In genomic region chr15:95266481-95267061, GRCh38 we compare ENCODE assay signal across 19 cellular contexts.
DNase-seq lines count a peak whose midpoint lies in the region; ATAC-seq and TF ChIP-seq lines count a peak whose summit lies in the region.
"Had no signal": no experiment of that assay in that cellular context is flagged by ENCODE, and none has a peak within 500 bp of the region (broad histone marks: within the 10 kb centered on the region; RNA-seq: fewer than 3 reads in every experiment).

No MANE protein-coding gene starts in this region.

- H3K27me3 ChIP-seq in ascending aorta (no peaks in the 10 kb centered on the region), sigmoid colon (no peaks in the 10 kb centered on the region)
- H3K27me3 ChIP-seq: brain microvascular endothelial cell had no signal

- H3K27ac Mint-ChIP-seq in stimulated activated effector memory CD8-positive, alpha-beta T cell treated with anti-CD3 and anti-CD28 coated beads, Interleukin-12 subunit alpha, Interleukin-12 subunit beta, amount 100 ng/mL, for 72 hours = no peak overlapping the region
- H3K27ac Mint-ChIP-seq: effector memory CD8-positive, alpha-beta T cell; progenitor cell of endocrine pancreas had no signal

- 60 to 65% methylated on average over 7 of the region's 7 CpGs for WGBS in sigmoid colon, 2 donors

- TF ChIP-seq POLR2A in sigmoid colon (IDR thresholded peaks at IDR 0.05) = no peak

- TF ChIP-seq EP300 in sigmoid colon (IDR thresholded peaks at IDR 0.05) = no peak

- H3K9me3 ChIP-seq in ascending aorta (no peaks in the 10 kb centered on the region), sigmoid colon (no peaks in the 10 kb centered on the region)

- no peak overlapping the region for H3K4me3 Mint-ChIP-seq in stimulated activated effector memory CD8-positive, alpha-beta T cell treated with anti-CD3 and anti-CD28 coated beads, Interleukin-12 subunit alpha, Interleukin-12 subunit beta, amount 100 ng/mL, for 72 hours
- H3K4me3 Mint-ChIP-seq: effector memory CD8-positive, alpha-beta T cell had no signal

- H3K27ac ChIP-seq in ascending aorta = peak overlapping the region; percentile 82 to 90
- peak overlapping the region; percentile 50 to 76 (median 64) for H3K27ac ChIP-seq in sigmoid colon
- H3K27ac ChIP-seq: brain microvascular endothelial cell, VCaP had no signal

- H3K4me1 Mint-ChIP-seq in stimulated activated effector memory CD8-positive, alpha-beta T cell treated with anti-CD3 and anti-CD28 coated beads, Interleukin-12 subunit alpha, Interleukin-12 subunit beta, amount 100 ng/mL, for 72 hours = no peaks in the 10 kb centered on the region

- H3K36me3 ChIP-seq in ascending aorta (no peaks in the 10 kb centered on the region), sigmoid colon (no peaks in the 10 kb centered on the region)
- H3K36me3 ChIP-seq: brain microvascular endothelial cell had no signal

- intact Hi-C loops in ascending aorta (cut with DNase I) (loop anchor here (5.0 to 10.0 kb wide), 8 partner anchors 146 to 608 kb away; no protein-coding TSS in a partner anchor), left cardiac atrium (cut with DNase I) (loop anchor here in 1 of 2 donors (10.0 kb wide), 1 partner anchor 1058 kb away; no protein-coding TSS in a partner anchor), sigmoid colon (cut with DNase I) (loop anchor here (5.0 kb wide), 1 partner anchor 1061 kb away; no protein-coding TSS in a partner anchor)

- H3K9me3 Mint-ChIP-seq in stimulated activated effector memory CD8-positive, alpha-beta T cell treated with anti-CD3 and anti-CD28 coated beads, Interleukin-12 subunit alpha, Interleukin-12 subunit beta, amount 100 ng/mL, for 72 hours = no peaks in the 10 kb centered on the region

- DNase-seq in AG09309 (ENCODE audit: low read depth) (peak; percentile 77), ascending aorta (ENCODE audit: low spot score in 2 of 2) (peak in 1 of 2 donors; percentile 68), left cardiac atrium (no peak), sigmoid colon (peak; percentile 84), AG08395 (ENCODE audit: low spot score) (no peak)
- no peak for DNase-seq in stimulated activated effector memory CD8-positive, alpha-beta T cell treated with anti-CD3 and anti-CD28 coated beads, Interleukin-12 subunit alpha, Interleukin-12 subunit beta, amount 100 ng/mL, for 72 hours (ENCODE audit: low spot score in 2 of 2)
- DNase-seq: ACHN; activated naive CD4-positive, alpha-beta T cell; brain microvascular endothelial cell; Calu3; effector memory CD8-positive, alpha-beta T cell; Kasumi-1; kidney glomerular epithelial cell; NCI-H187; NCI-H510A treated with DMSO at 0.1 percent for 48 hours had no signal

- H3K36me3 Mint-ChIP-seq in stimulated activated effector memory CD8-positive, alpha-beta T cell treated with anti-CD3 and anti-CD28 coated beads, Interleukin-12 subunit alpha, Interleukin-12 subunit beta, amount 100 ng/mL, for 72 hours = no peaks in the 10 kb centered on the region

- H3K4me1 ChIP-seq in ascending aorta (peaks cover 3 to 42% of the 10 kb centered on the region in 2 donors), sigmoid colon (peaks cover 0 to 30% (median 18%) of the 10 kb centered on the region in 4 donors)

- H3K4me3 ChIP-seq in AG09309 (ENCODE audit: control insufficient read depth, low read depth, low read length) (no peak overlapping the region), ascending aorta (no peak overlapping the region), sigmoid colon (no peak overlapping the region)

- peak; percentile 56 to 58 for ATAC-seq in left cardiac atrium
- ATAC-seq in GM19328 (IDR thresholded peaks at IDR 0.05; ENCODE audit: unreplicated experiment) = no peak
- ATAC-seq in GM18517 (IDR thresholded peaks at IDR 0.05; ENCODE audit: unreplicated experiment) = no peak
- ATAC-seq in stimulated activated effector memory CD8-positive, alpha-beta T cell treated with anti-CD3 and anti-CD28 coated beads, Interleukin-12 subunit alpha, Interleukin-12 subunit beta, amount 100 ng/mL, for 72 hours = no peak
- ATAC-seq: effector memory CD8-positive, alpha-beta T cell had no signal

- TF ChIP-seq CTCF in AG09309 (IDR thresholded peaks at IDR 0.05; ENCODE audit: control insufficient read depth, insufficient read depth, low read depth, low read length, missing control alignments) (no peak), ascending aorta (IDR thresholded peaks at IDR 0.05) (no peak), sigmoid colon (IDR thresholded peaks at IDR 0.05) (no peak)

Comparison
In these comparisons a context has a peak if more than half of its experiments do, and no peak if none do; other contexts are left out.
1. DNase-seq: peak in AG09309 (single experiment) and sigmoid colon (single experiment); none in left cardiac atrium (single experiment), AG08395 (single experiment) and stimulated activated effector memory CD8-positive, alpha-beta T cell treated with anti-CD3 and anti-CD28 coated beads, Interleukin-12 subunit alpha, Interleukin-12 subunit beta, amount 100 ng/mL, for 72 hours (0 of 2).
2. ATAC-seq: peak in left cardiac atrium (2 of 2); none in GM19328 (single experiment), GM18517 (single experiment) and stimulated activated effector memory CD8-positive, alpha-beta T cell treated with anti-CD3 and anti-CD28 coated beads, Interleukin-12 subunit alpha, Interleukin-12 subunit beta, amount 100 ng/mL, for 72 hours (single experiment).